10 cellular contexts compared by ENCODE assay signal in the genomic region with DNA sequence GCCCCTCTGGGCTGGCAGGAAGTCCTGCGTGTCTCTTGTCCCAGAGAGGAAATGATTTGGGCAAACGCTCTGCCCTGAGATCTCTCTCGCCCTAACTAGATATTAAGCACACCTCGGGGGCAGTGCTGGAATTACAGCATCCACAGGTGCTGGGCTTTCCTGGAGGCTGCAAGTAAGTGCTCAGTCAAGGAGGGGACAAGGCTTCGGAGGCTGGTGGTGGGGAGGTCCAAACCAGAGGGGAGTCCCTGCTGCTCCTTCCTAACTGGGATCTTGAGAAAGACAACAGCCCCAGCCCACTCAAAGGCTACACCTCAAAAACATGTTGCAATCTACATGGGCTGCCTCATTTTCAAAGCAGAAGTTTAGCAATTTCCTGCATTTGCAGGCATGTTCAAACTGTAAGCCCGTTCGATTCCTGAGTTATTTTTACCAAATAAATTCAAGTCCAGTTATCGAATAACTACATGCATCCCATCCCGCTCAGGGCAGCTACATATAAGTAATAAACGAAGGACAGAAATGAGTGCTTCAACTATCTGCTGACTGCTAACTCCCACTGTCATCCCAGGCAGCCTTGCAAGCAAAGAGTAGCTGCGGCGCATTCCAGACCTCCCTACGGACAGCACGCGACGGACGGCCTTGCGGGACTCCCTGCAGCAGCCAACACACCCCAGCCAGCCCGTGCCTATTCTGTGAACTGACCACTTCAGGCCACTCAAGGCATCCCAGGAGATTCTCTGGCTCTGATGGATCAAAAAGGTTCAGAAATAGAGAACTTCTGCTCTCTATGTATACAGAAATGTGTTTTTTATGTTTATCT. TPM values are rescaled to one million over a fixed set of nuclear protein-coding genes. Genes with fewer than 3 reads are reported as not detected.
DNase-seq lines count a peak whose midpoint lies in the region; ATAC-seq and TF ChIP-seq lines count a peak whose summit lies in the region.
"Had no signal": no experiment of that assay in that cellular context is flagged by ENCODE, and none has a peak within 500 bp of the region (broad histone marks: within the 10 kb centered on the region; RNA-seq: fewer than 3 reads in every experiment).

No MANE protein-coding gene starts in this region.

- H3K9ac ChIP-seq in fibroblast of lung (ENCODE audit: insufficient read depth, low read length), result no peak overlapping the region

- H4K20me1 ChIP-seq in fibroblast of lung (ENCODE audit: control insufficient read depth, extremely low read depth, insufficient read depth, low read length), result no peaks in the 10 kb centered on the region

- ATAC-seq in psoas muscle, result peak; percentile 42 to 72 (median 67)
- ATAC-seq in GM18517 (IDR thresholded peaks at IDR 0.05; ENCODE audit: unreplicated experiment), result no peak

- H3K4me1 ChIP-seq in fibroblast of lung (ENCODE audit: control insufficient read depth, extremely low read depth, insufficient read depth, low read length), result peaks cover 8% of the 10 kb centered on the region
- peaks cover 48% of the 10 kb centered on the region for H3K4me1 ChIP-seq in psoas muscle

- 37 to 60% (median 46%) methylated on average over 19 of the region's 19 CpGs for WGBS in psoas muscle, 3 donors

- DNase-seq in GM12865 (ENCODE audit: low read depth) (peak; percentile 50), NOMO-1 treated with dmso at 0.1 percent for 144 hours (lab: John Stamatoyannopoulos, UW; ENCODE audit: unreplicated experiment) (peak; percentile 68), fibroblast of lung (ENCODE audit: low read depth in 2 of 2) (peak in 1 of 2 donors; percentile 27), psoas muscle (peak in 1 of 2 donors; percentile 68), NCI-H2171 treated with DMSO at 0.1 percent for 48 hours (lab: John Stamatoyannopoulos, UW) (no peak), amniotic stem cell (lab: John Stamatoyannopoulos, UW) (no peak), HT-29 (ENCODE audit: low spot score) (no peak)
- DNase-seq: activated CD4-positive, alpha-beta T cell treated with anti-CD3 and anti-CD28 coated beads, Interleukin-2, amount 50 U/mL, for 4 hours; NCI-H345 had no signal

- peak overlapping the region; percentile 80 for H3K4me2 ChIP-seq in fibroblast of lung (ENCODE audit: extremely low read depth, insufficient read depth, low read length)

- H3K27me3 ChIP-seq in fibroblast of lung (ENCODE audit: control insufficient read depth, insufficient read depth, low read length), result no peaks in the 10 kb centered on the region
- H3K27me3 ChIP-seq in psoas muscle (ENCODE audit: insufficient read depth in 3 of 3, low read length in 2 of 3), result no peaks in the 10 kb centered on the region

- peaks cover 72% of the 10 kb centered on the region for H3K79me2 ChIP-seq in fibroblast of lung (ENCODE audit: control insufficient read depth, insufficient read depth, low read length)

- 0 out of 2 replicates have a peak overlapping the region, but pooled peaks have one; percentile 2 for H3K4me3 ChIP-seq in GM12865 (ENCODE audit: low read depth, low read length)
- no peak overlapping the region for H3K4me3 ChIP-seq in fibroblast of lung (replicated peaks in 1 of 4; ENCODE audit: control extremely low read depth in 1 of 4, insufficient read depth in 1 of 4, low read depth in 3 of 4, low read length in 4 of 4)
- H3K4me3 ChIP-seq in psoas muscle, result peak overlapping the region; percentile 34

- intact Hi-C loops in psoas muscle (cut with DNase I), result no loop called here

- H3K36me3 ChIP-seq in fibroblast of lung (ENCODE audit: control insufficient read depth, insufficient read depth, low read length) (peaks cover 1% of the 10 kb centered on the region), psoas muscle (ENCODE audit: insufficient read depth in 1 of 2, low read depth in 1 of 2) (no peaks in the 10 kb centered on the region)

- H3K9me3 ChIP-seq in fibroblast of lung (ENCODE audit: control insufficient read depth, insufficient read depth, low read depth, low read length) (no peaks in the 10 kb centered on the region), psoas muscle (no peaks in the 10 kb centered on the region)

- H2AFZ ChIP-seq in fibroblast of lung (ENCODE audit: low read length), result no peak overlapping the region

- TF ChIP-seq CTCF in GM12865 (IDR thresholded peaks at IDR 0.05; ENCODE audit: insufficient read depth, low read depth, low read length, missing control alignments) (no peak), fibroblast of lung (conservative IDR thresholded peaks at IDR 0.05 in 1 of 2, IDR thresholded peaks at IDR 0.05 in 1 of 2; ENCODE audit: low read depth in 1 of 2, low read length in 2 of 2) (no peak), psoas muscle (IDR thresholded peaks at IDR 0.05) (no peak)

- no peak overlapping the region for H3K27ac ChIP-seq in fibroblast of lung (ENCODE audit: insufficient read depth, low read length)
- peak overlapping the region; percentile 30 for H3K27ac ChIP-seq in psoas muscle

RNA-seq across cellular contexts. Expression of gene ZNF516, which starts 27.5 kb away (rescaled TPM):
- total RNA-seq in fibroblast of lung (28.0 and 32.7 TPM in 2 replicates), psoas muscle (10 to 100 TPM in 3 of 4 donors, 1 to 10 TPM in 1; 9.6 to 20.6 (median 17.2) TPM)
- polyA plus RNA-seq in fibroblast of lung (7.9 and 12.0 TPM in 2 replicates), psoas muscle (1 to 10 TPM; 2.4 to 8.1 (median 2.7) TPM)
- 12.1 and 15.4 TPM in 2 replicates for polyA plus RNA-seq in fibroblast of lung (2012)
- 12.6 and 13.6 TPM in 2 replicates for polyA minus RNA-seq in fibroblast of lung (ENCODE audit: low replicate concordance)
- total RNA-seq in HT-29 (2014; rRNA removed; shearing (Covaris generic)), result 8.1 and 10.4 TPM in 2 replicates

Comparison
In these comparisons a context has a peak if more than half of its experiments do, and no peak if none do; other contexts are left out.
1. DNase-seq: peak in GM12865 (single experiment) and NOMO-1 treated with dmso at 0.1 percent for 144 hours (single experiment); none in NCI-H2171 treated with DMSO at 0.1 percent for 48 hours (single experiment), amniotic stem cell (single experiment) and HT-29 (single experiment).
2. H3K4me3 ChIP-seq: peak in GM12865 (single experiment) and psoas muscle (single experiment); none in fibroblast of lung (0 of 4).